ENCODE assay signal across 7 cellular contexts in genomic region chr13:18297359-18297758, GRCh38.
DNase-seq lines count a peak whose midpoint lies in the region; ATAC-seq and TF ChIP-seq lines count a peak whose summit lies in the region.
"Not testable (repeated sequence)": the region's sequence is repeated elsewhere in the genome, so short reads cannot be mapped to it uniquely, and the experiment has no call there.

No MANE protein-coding gene starts in this region.

- ATAC-seq in effector memory CD8-positive, alpha-beta T cell (replicated peaks) = peak; percentile 16
- ATAC-seq in memory B cell (ENCODE audit: low read depth) = peak; percentile 21
- peak; percentile 60 for ATAC-seq in stimulated activated naive CD8-positive, alpha-beta T cell treated with anti-CD3 and anti-CD28 coated beads, Interleukin-15, amount 100 ng/mL, for 72 hours

- not testable (repeated sequence) for H3K27ac Mint-ChIP-seq in effector memory CD8-positive, alpha-beta T cell; memory B cell; stimulated activated naive CD8-positive, alpha-beta T cell treated with anti-CD3 and anti-CD28 coated beads, Interleukin-15, amount 100 ng/mL, for 72 hours

- H3K36me3 ChIP-seq in GM06990 (ENCODE audit: control insufficient read depth, insufficient read depth, low read length); H7 (replicated peaks; ENCODE audit: control insufficient read depth, insufficient read depth, low read length): not testable (repeated sequence)

- not testable (repeated sequence) for H3K4me1 Mint-ChIP-seq in effector memory CD8-positive, alpha-beta T cell (ENCODE audit: low read depth in 2 of 2); memory B cell; stimulated activated naive CD8-positive, alpha-beta T cell treated with anti-CD3 and anti-CD28 coated beads, Interleukin-15, amount 100 ng/mL, for 72 hours

- not testable (repeated sequence) for H3K4me3 Mint-ChIP-seq in effector memory CD8-positive, alpha-beta T cell; memory B cell; stimulated activated naive CD8-positive, alpha-beta T cell treated with anti-CD3 and anti-CD28 coated beads, Interleukin-15, amount 100 ng/mL, for 72 hours

- H3K27me3 Mint-ChIP-seq in effector memory CD8-positive, alpha-beta T cell; memory B cell; stimulated activated naive CD8-positive, alpha-beta T cell treated with anti-CD3 and anti-CD28 coated beads, Interleukin-15, amount 100 ng/mL, for 72 hours: not testable (repeated sequence)

- not testable (repeated sequence) for H3K4me3 ChIP-seq in GM06990 (replicated peaks; ENCODE audit: low read depth, low read length); H7 (ENCODE audit: insufficient read depth, low read depth, low read length)

- H3K27me3 ChIP-seq in GM06990 (replicated peaks; ENCODE audit: control insufficient read depth, insufficient read depth, low read length); H7 (ENCODE audit: control insufficient read depth, insufficient read depth, low read length): not testable (repeated sequence)

- not testable (repeated sequence) for H3K9me3 Mint-ChIP-seq in effector memory CD8-positive, alpha-beta T cell; memory B cell; stimulated activated naive CD8-positive, alpha-beta T cell treated with anti-CD3 and anti-CD28 coated beads, Interleukin-15, amount 100 ng/mL, for 72 hours

- not testable (repeated sequence) for TF ChIP-seq CTCF in GM06990 (IDR thresholded peaks at IDR 0.05; ENCODE audit: insufficient read depth, low read length, poor library complexity, severe bottlenecking)

- peak; percentile 2 for DNase-seq in GM06990 (ENCODE audit: extremely low read depth, insufficient read length)
- peak; percentile 26 for DNase-seq in H7
- peak; percentile 43 for DNase-seq in NCI-H748 (lab: John Stamatoyannopoulos, UW; ENCODE audit: unreplicated experiment)
- DNase-seq in astrocyte of the hippocampus (ENCODE audit: low read depth, low spot score) = peak; percentile 3
- not testable (repeated sequence) for DNase-seq in effector memory CD8-positive, alpha-beta T cell; memory B cell (ENCODE audit: low spot score in 2 of 2); stimulated activated naive CD8-positive, alpha-beta T cell treated with anti-CD3 and anti-CD28 coated beads, Interleukin-15, amount 100 ng/mL, for 72 hours

- not testable (repeated sequence) for H3K36me3 Mint-ChIP-seq in effector memory CD8-positive, alpha-beta T cell (ENCODE audit: insufficient read depth); memory B cell
